ENCODE assay signal across 15 cellular contexts in the genomic region with DNA sequence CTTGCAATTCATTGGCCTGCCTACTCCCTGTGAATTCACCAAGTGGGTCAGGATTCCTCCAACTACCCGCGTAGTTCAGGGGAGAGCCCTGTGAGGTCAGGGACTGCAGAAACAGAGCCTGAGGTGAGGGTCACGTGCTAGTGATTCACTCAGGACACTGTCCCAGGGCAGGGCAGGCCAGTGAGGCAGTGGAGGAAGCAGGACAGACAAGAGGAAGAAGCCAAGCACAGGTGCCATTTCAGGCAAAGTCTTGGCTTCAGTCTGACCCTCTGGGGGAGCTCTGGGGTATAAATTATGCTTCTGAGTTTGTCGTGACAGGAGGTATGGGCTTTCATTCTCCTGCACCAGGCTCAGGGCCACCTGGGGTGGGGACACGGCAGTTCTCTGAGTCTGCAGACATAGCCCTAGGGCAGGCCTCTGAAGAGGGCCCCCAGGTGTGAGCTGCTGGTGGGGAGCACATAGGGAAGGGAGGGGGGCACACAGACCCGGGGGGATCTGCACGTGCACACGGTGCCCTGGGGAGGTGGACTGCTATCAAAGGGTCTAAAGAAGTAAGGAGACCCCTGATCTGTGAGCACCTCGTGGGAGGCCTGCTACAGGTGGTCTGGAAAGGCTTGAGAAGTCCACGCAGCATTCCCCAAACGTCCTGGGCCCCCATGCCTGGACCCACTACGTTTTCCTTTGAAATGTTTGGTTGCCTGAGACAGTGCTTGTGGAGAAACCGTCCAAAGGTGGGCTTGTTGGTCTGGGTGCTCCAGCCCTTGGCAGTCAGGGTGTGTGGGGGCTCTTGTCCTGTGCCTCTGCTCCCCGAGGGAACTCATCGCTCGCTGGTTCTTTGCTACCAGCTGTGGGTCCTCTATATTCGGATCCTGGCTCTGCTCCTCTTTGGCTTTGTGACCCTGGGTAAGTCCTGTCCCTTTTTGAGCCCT. TPM values are rescaled to one million over a fixed set of nuclear protein-coding genes. Genes with fewer than 3 reads are reported as not detected.
DNase-seq lines count a peak whose midpoint lies in the region; ATAC-seq and TF ChIP-seq lines count a peak whose summit lies in the region.
"Had no signal": no experiment of that assay in that cellular context is flagged by ENCODE, and none has a peak within 500 bp of the region (broad histone marks: within the 10 kb centered on the region; RNA-seq: fewer than 3 reads in every experiment).

No MANE protein-coding gene starts in this region.

- H3F3A ChIP-seq in GM23338 (replicated peaks; ENCODE audit: low read depth) (no peaks in the 10 kb centered on the region), Loucy (ENCODE audit: low read depth) (no peaks in the 10 kb centered on the region)

- H2AFZ ChIP-seq in GM23338 (no peak overlapping the region), Loucy (ENCODE audit: low read length) (0 out of 2 replicates have a peak overlapping the region, but pooled peaks have one; percentile 43), trophoblast cell (ENCODE audit: insufficient read depth, low read length, poor library complexity) (no peak overlapping the region)

- no peaks in the 10 kb centered on the region for H3K9me3 ChIP-seq in Loucy (ENCODE audit: insufficient read depth, low read depth, low read length)
- peaks cover 3% of the 10 kb centered on the region for H3K9me3 ChIP-seq in trophoblast cell (ENCODE audit: insufficient read depth, low read depth, low read length)
- H3K9me3 ChIP-seq: BLaER1 had no signal

- no peak overlapping the region for H2BK12ac ChIP-seq in trophoblast cell (ENCODE audit: low read length)

- H2BK120ac ChIP-seq in trophoblast cell (ENCODE audit: insufficient read depth, low read length, poor library complexity): no peak overlapping the region

- H4K20me1 ChIP-seq in GM23338 (replicated peaks; ENCODE audit: insufficient read depth) (no peaks in the 10 kb centered on the region), Loucy (ENCODE audit: insufficient read depth, low read length, poor library complexity, severe bottlenecking) (no peaks in the 10 kb centered on the region)
- H4K20me1 ChIP-seq: BLaER1 had no signal

- H3K4me1 ChIP-seq in GM23338 (ENCODE audit: insufficient read depth): 0 out of 2 replicates have a peak, but pooled peaks cover 3% of the 10 kb centered on the region
- H3K4me1 ChIP-seq in Loucy (ENCODE audit: insufficient read depth, low read length, poor library complexity, severe bottlenecking): no peaks in the 10 kb centered on the region
- H3K4me1 ChIP-seq in trophoblast cell (ENCODE audit: control insufficient read depth in 1 of 2, insufficient read depth in 2 of 2, low read length in 2 of 2): peaks cover 7 to 17% of the 10 kb centered on the region in 2 experiments
- H3K4me1 ChIP-seq: BLaER1 had no signal

- peak overlapping the region; percentile 65; the same call in 1 of the 2 replicates for H3K27ac Mint-ChIP-seq in GM23338
- H3K27ac Mint-ChIP-seq: CD8-positive, alpha-beta memory T cell had no signal

- no peaks in the 10 kb centered on the region for H3K79me1 ChIP-seq in trophoblast cell (ENCODE audit: low read length)

- H3K4me3 ChIP-seq in GM23338 (no peak overlapping the region), Loucy (ENCODE audit: low read length, poor library complexity, severe bottlenecking) (no peak overlapping the region), trophoblast cell (ENCODE audit: low read depth, low read length) (no peak overlapping the region)
- H3K4me3 ChIP-seq: BLaER1 had no signal

- no peak; the same call in 2 of the 3 replicates for ATAC-seq in GM23338
- no peak for ATAC-seq in activated T-cell treated with anti-CD3 and anti-CD28 coated beads, Interleukin-2, amount 50 U/mL, for 4 hours

- H3K18ac ChIP-seq in trophoblast cell (ENCODE audit: low read length): no peak overlapping the region

- H3K4ac ChIP-seq in trophoblast cell (ENCODE audit: low read depth, low read length): no peak overlapping the region

- H4K12ac ChIP-seq in trophoblast cell (ENCODE audit: low read depth, low read length): no peak overlapping the region

- H2AK5ac ChIP-seq in trophoblast cell (ENCODE audit: low read length): no peak overlapping the region

- DNase-seq in GM23338 (ENCODE audit: low spot score) (no peak), left kidney (ENCODE audit: low read depth, low spot score) (peak; percentile 52), trophoblast cell (peak in 1 of 2 donors; percentile 7), EL (no peak), SKM-1 treated with dmso at 0.1 percent for 144 hours (lab: John Stamatoyannopoulos, UW; ENCODE audit: unreplicated experiment) (no peak)
- DNase-seq in activated T-cell treated with anti-CD3 and anti-CD28 coated beads, Interleukin-2, amount 50 U/mL, for 4 hours: no peak
- no peak for DNase-seq in activated CD4-positive, CD25-positive, alpha-beta regulatory T cell (lab: John Stamatoyannopoulos, UW)
- DNase-seq: CD8-positive, alpha-beta memory T cell; HCEC 1CT; NCI-H2029; NCI-H2171 treated with DMSO at 0.1 percent for 48 hours; NCI-H510A treated with DMSO at 0.1 percent for 48 hours had no signal

- WGBS in trophoblast cell (ENCODE audit: extremely low coverage, insufficient coverage, insufficient read length): no CpG with 5 or more reads among the region's 17 CpGs

- peaks cover 18% of the 10 kb centered on the region; the same call in 2 of the 3 replicates for H3K4me1 Mint-ChIP-seq in GM23338
- H3K4me1 Mint-ChIP-seq in activated T-cell treated with anti-CD3 and anti-CD28 coated beads, Interleukin-2, amount 50 U/mL, for 4 hours (ENCODE audit: low read depth): peaks cover 7% of the 10 kb centered on the region

- no peak overlapping the region for H2BK5ac ChIP-seq in trophoblast cell (ENCODE audit: low read depth, low read length, poor library complexity)

- no peaks in the 10 kb centered on the region for H3K27me3 ChIP-seq in GM23338 (ENCODE audit: insufficient read depth)
- no peaks in the 10 kb centered on the region for H3K27me3 ChIP-seq in Loucy (ENCODE audit: insufficient read depth, low read length, poor library complexity, severe bottlenecking)
- H3K27me3 ChIP-seq in trophoblast cell (ENCODE audit: insufficient read depth, low read length): no peaks in the 10 kb centered on the region
- H3K27me3 ChIP-seq: BLaER1 had no signal

- H3K14ac ChIP-seq in trophoblast cell (ENCODE audit: low read length): no peak overlapping the region

- H3K4me2 ChIP-seq in GM23338 (no peak overlapping the region), Loucy (ENCODE audit: low read depth, low read length, poor library complexity, severe bottlenecking) (no peak overlapping the region), trophoblast cell (ENCODE audit: low read length) (no peak overlapping the region)
- H3K4me2 ChIP-seq: BLaER1, KMS-11 had no signal

- H3K9me2 ChIP-seq in GM23338 (ENCODE audit: insufficient read depth) (no peaks in the 10 kb centered on the region), Loucy (replicated peaks; ENCODE audit: low read depth, low read length) (no peaks in the 10 kb centered on the region)

- peak overlapping the region; percentile 0 for H4K91ac ChIP-seq in trophoblast cell (ENCODE audit: low read depth, low read length)

- H3K36me3 Mint-ChIP-seq in GM23338 (ENCODE audit: low read depth): no peaks in the 10 kb centered on the region
- no peaks in the 10 kb centered on the region for H3K36me3 Mint-ChIP-seq in activated T-cell treated with anti-CD3 and anti-CD28 coated beads, Interleukin-2, amount 50 U/mL, for 4 hours (ENCODE audit: insufficient read depth)

- H3K79me2 ChIP-seq in GM23338 (replicated peaks; ENCODE audit: insufficient read depth) (no peaks in the 10 kb centered on the region), Loucy (ENCODE audit: insufficient read depth, low read length) (no peaks in the 10 kb centered on the region), trophoblast cell (ENCODE audit: control insufficient read depth, insufficient read depth, low read length, poor library complexity) (no peaks in the 10 kb centered on the region)

- H3K9ac ChIP-seq in Loucy (ENCODE audit: low read depth, low read length, poor library complexity, severe bottlenecking): no peak overlapping the region
- H3K9ac ChIP-seq in trophoblast cell (ENCODE audit: low read length): no peak overlapping the region
- H3K9ac ChIP-seq: BLaER1, KMS-11 had no signal

- no peak overlapping the region for H4K8ac ChIP-seq in trophoblast cell (ENCODE audit: low read depth, low read length)

- TF ChIP-seq CTCF in GM23338 (conservative IDR thresholded peaks at IDR 0.05; ENCODE audit: low read depth in 2 of 2) (no peak), Loucy (conservative IDR thresholded peaks at IDR 0.05; ENCODE audit: low read length) (no peak)

- H3K27ac ChIP-seq in GM23338 (ENCODE audit: low read depth) (no peak overlapping the region), trophoblast cell (ENCODE audit: low read depth, low read length) (no peak overlapping the region)
- H3K27ac ChIP-seq: BLaER1, KMS-11 had no signal

- no peak overlapping the region for H3K4me3 Mint-ChIP-seq in GM23338
- no peak overlapping the region for H3K4me3 Mint-ChIP-seq in activated T-cell treated with anti-CD3 and anti-CD28 coated beads, Interleukin-2, amount 50 U/mL, for 4 hours
- H3K4me3 Mint-ChIP-seq: CD8-positive, alpha-beta memory T cell had no signal

- H3K9me3 Mint-ChIP-seq in GM23338: no peaks in the 10 kb centered on the region
- H3K9me3 Mint-ChIP-seq in activated T-cell treated with anti-CD3 and anti-CD28 coated beads, Interleukin-2, amount 50 U/mL, for 4 hours: no peaks in the 10 kb centered on the region
- H3K9me3 Mint-ChIP-seq: CD8-positive, alpha-beta memory T cell had no signal

- no peak overlapping the region for H3K23ac ChIP-seq in trophoblast cell (ENCODE audit: low read length)

- no peaks in the 10 kb centered on the region for H3K36me3 ChIP-seq in GM23338 (ENCODE audit: insufficient read depth)
- H3K36me3 ChIP-seq in Loucy (ENCODE audit: insufficient read depth, low read length): no peaks in the 10 kb centered on the region
- H3K36me3 ChIP-seq in trophoblast cell (ENCODE audit: control insufficient read depth in 1 of 2, insufficient read depth in 2 of 2, low read length in 2 of 2): no peaks in the 10 kb centered on the region
- H3K36me3 ChIP-seq: BLaER1 had no signal

- peaks cover 10% of the 10 kb centered on the region for H3K27me3 Mint-ChIP-seq in GM23338 (ENCODE audit: insufficient read depth, low read depth, poor library complexity)
- no peaks in the 10 kb centered on the region for H3K27me3 Mint-ChIP-seq in activated T-cell treated with anti-CD3 and anti-CD28 coated beads, Interleukin-2, amount 50 U/mL, for 4 hours (ENCODE audit: low read depth)

TF ChIP-seq in GM23338, 12 proteins besides CTCF, POLR2A, EP300 and RAD21 (continues in another document):
- TF ChIP-seq STAT1 (IDR thresholded peaks at IDR 0.05; ENCODE audit: unreplicated experiment): no peak
- no peak for TF ChIP-seq ZNF331 (CRISPR knock-in tag; IDR thresholded peaks at IDR 0.05; ENCODE audit: low read depth)
- TF ChIP-seq NANOG (IDR thresholded peaks at IDR 0.05; ENCODE audit: borderline replicate concordance): no peak
- TF ChIP-seq POLR2AphosphoS5 (IDR thresholded peaks at IDR 0.05; ENCODE audit: low read depth): no peak
- TF ChIP-seq EZH2phosphoT487 (IDR thresholded peaks at IDR 0.05; ENCODE audit: unreplicated experiment): no peak

RNA-seq across cellular contexts. Expression of a gene that starts 46.4 kb away (rescaled TPM):
- total RNA-seq in GM23338 (2014; rRNA removed; shearing (Covaris generic)): 1.6 and 2.1 TPM in 2 replicates
- polyA plus RNA-seq in GM23338 (2016; fragmentation: Nextera tagmentation; extraction: Ambion mirVana): 2.3 and 2.5 TPM in 2 replicates
- polyA plus RNA-seq in trophoblast cell (2013): 4.0 and 4.5 TPM in 2 replicates
- 1 to 10 TPM; 1.2 to 2.8 (median 1.6) TPM for total RNA-seq in activated T-cell treated with anti-CD3 and anti-CD28 coated beads, Interleukin-2, amount 50 U/mL, for 4 hours
